In the genomic region with DNA sequence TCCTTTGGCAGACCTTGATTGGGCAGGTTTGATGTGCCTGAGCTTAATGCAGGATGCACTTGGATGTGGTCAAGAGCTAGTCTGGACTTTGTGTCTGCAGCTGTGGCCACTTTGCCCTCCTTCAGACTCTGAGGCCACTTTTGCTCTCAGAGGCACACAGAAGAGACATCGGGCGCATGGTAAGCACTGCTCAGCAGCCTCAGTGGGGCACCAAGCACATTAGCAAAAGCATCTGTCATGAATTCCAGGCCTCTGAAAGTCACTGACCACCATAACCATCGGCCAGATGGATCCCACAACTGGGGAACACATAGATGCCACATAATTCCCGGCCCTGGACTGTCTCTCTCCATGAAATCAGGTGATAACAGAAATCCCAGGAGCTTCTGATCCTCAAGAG, we compare ENCODE assay signal across 1 cellular context.
TF ChIP-seq lines count a peak whose summit lies in the region.

No MANE protein-coding gene starts in this region.

TF ChIP-seq in K562, 482 proteins besides CTCF, POLR2A, EP300 and RAD21:
- no peak for TF ChIP-seq SAFB2 (IDR thresholded peaks at IDR 0.05; ENCODE audit: borderline replicate concordance, low read depth, low read length, severe bottlenecking)
- no peak for TF ChIP-seq POLR2AphosphoS5 (IDR thresholded peaks at IDR 0.05; ENCODE audit: control insufficient read depth, insufficient read depth, low read depth, low read length)
- TF ChIP-seq POLR2G (IDR thresholded peaks at IDR 0.05; ENCODE audit: low read depth, low read length) = 0 out of 2 replicates have a peak, but pooled peaks have one; percentile 19
- no peak for TF ChIP-seq CSDE1 (IDR thresholded peaks at IDR 0.05)
